ENCODE assay signal across 25 cellular contexts in the genomic region with DNA sequence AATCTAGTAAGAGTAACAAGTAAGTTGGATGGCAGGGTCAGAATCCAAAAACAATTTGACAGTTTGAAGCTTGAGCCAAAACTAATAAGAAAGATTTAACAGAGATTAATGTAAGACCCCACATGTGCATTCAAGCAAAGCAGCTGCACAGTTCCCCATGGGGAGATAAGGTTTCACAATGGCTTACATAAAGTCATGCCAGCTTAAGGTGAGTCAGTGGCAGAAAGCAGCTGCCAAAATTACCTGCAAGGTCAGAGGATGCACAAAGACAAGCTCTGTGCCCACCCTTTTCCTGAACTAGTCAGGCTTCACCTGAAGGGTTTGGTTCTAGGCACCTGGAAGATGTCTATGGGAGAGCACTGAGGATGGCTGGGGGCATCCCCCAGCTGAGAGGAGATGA. TPM values are rescaled to one million over a fixed set of nuclear protein-coding genes. Genes with fewer than 3 reads are reported as not detected.
"Had no signal": no experiment of that assay in that cellular context is flagged by ENCODE, and none has a peak within 500 bp of the region (broad histone marks: within the 10 kb centered on the region; RNA-seq: fewer than 3 reads in every experiment).

No MANE protein-coding gene starts in this region.

- DNase-seq: activated naive CD4-positive, alpha-beta T cell treated with Interleukin-2 at 50 U/mL for 16 hours; activated naive CD8-positive, alpha-beta T cell treated with anti-CD3 and anti-CD28 coated beads, Interleukin-2, amount 50 U/mL, for 24 hours; activated T-cell treated with anti-CD3 and anti-CD28 coated beads for 4 hours; aorta; effector memory CD8-positive, alpha-beta T cell; heart left ventricle; immature natural killer cell; stimulated activated CD4-positive, alpha-beta T cell treated with anti-CD3 and anti-CD28 coated beads, Interleukin-4, amount 100 ng/mL, for 24 hours; stimulated activated naive CD4-positive, alpha-beta T cell; tibial artery had no signal

- H3K9me3 ChIP-seq: breast epithelium, heart left ventricle, tibial artery, vagina had no signal

- H3K36me3 ChIP-seq: breast epithelium, heart left ventricle, tibial artery, vagina had no signal

- H3K27ac Mint-ChIP-seq: activated naive CD8-positive, alpha-beta T cell treated with anti-CD3 and anti-CD28 coated beads, Interleukin-2, amount 50 U/mL, for 24 hours; activated T-helper 17 cell treated with anti-CD3 and anti-CD28 coated beads, Interleukin-2, amount 50 U/mL, for 72 hours; dendritic cell treated with granulocyte-macrophage colony-stimulating factor and Interleukin-4, amounts not matched to agents 40 ng/mL and 50 ng/mL, for 4 days; effector memory CD8-positive, alpha-beta T cell; immature natural killer cell; natural killer cell treated with Interleukin-12 subunit alpha and Interleukin-12 subunit beta and Interleukin-15 and Interleukin-18, amount 100 ng/mL, for 72 hours had no signal

- H3K4me3 ChIP-seq: breast epithelium, heart left ventricle, tibial artery, vagina had no signal

- H3K4me1 ChIP-seq: breast epithelium, heart left ventricle, tibial artery, vagina had no signal

- H3K9me3 Mint-ChIP-seq: activated naive CD8-positive, alpha-beta T cell treated with anti-CD3 and anti-CD28 coated beads, Interleukin-2, amount 50 U/mL, for 24 hours; activated T-helper 17 cell treated with anti-CD3 and anti-CD28 coated beads, Interleukin-2, amount 50 U/mL, for 72 hours; dendritic cell treated with granulocyte-macrophage colony-stimulating factor and Interleukin-4, amounts not matched to agents 40 ng/mL and 50 ng/mL, for 4 days; effector memory CD8-positive, alpha-beta T cell; immature natural killer cell; natural killer cell treated with Interleukin-12 subunit alpha and Interleukin-12 subunit beta and Interleukin-15 and Interleukin-18, amount 100 ng/mL, for 72 hours had no signal

- H3K36me3 Mint-ChIP-seq: immature natural killer cell; natural killer cell treated with Interleukin-12 subunit alpha and Interleukin-12 subunit beta and Interleukin-15 and Interleukin-18, amount 100 ng/mL, for 72 hours had no signal

- H3K27ac ChIP-seq: breast epithelium, epithelial cell of prostate, heart left ventricle, tibial artery, vagina had no signal

- H3K4me1 Mint-ChIP-seq: activated naive CD8-positive, alpha-beta T cell treated with anti-CD3 and anti-CD28 coated beads, Interleukin-2, amount 50 U/mL, for 24 hours; immature natural killer cell had no signal

- H3K4me3 Mint-ChIP-seq: activated naive CD8-positive, alpha-beta T cell treated with anti-CD3 and anti-CD28 coated beads, Interleukin-2, amount 50 U/mL, for 24 hours; activated T-helper 17 cell treated with anti-CD3 and anti-CD28 coated beads, Interleukin-2, amount 50 U/mL, for 72 hours; dendritic cell treated with granulocyte-macrophage colony-stimulating factor and Interleukin-4, amounts not matched to agents 40 ng/mL and 50 ng/mL, for 4 days; effector memory CD8-positive, alpha-beta T cell; immature natural killer cell; natural killer cell treated with Interleukin-12 subunit alpha and Interleukin-12 subunit beta and Interleukin-15 and Interleukin-18, amount 100 ng/mL, for 72 hours had no signal

- ATAC-seq: activated CD4-positive, CD25-positive, alpha-beta regulatory T cell treated with anti-CD3 and anti-CD28 coated beads, Interleukin-2, amount 50 U/mL, for 24 hours; activated naive CD8-positive, alpha-beta T cell treated with anti-CD3 and anti-CD28 coated beads, Interleukin-2, amount 50 U/mL, for 24 hours; activated T-helper 17 cell treated with anti-CD3 and anti-CD28 coated beads, Interleukin-2, amount 50 U/mL, for 72 hours; effector memory CD8-positive, alpha-beta T cell; heart left ventricle; natural killer cell treated with Interleukin-12 subunit alpha and Interleukin-12 subunit beta and Interleukin-15 and Interleukin-18, amount 100 ng/mL, for 72 hours had no signal

- H3K27me3 ChIP-seq: vagina had no signal

RNA-seq across cellular contexts. Expression of a gene that starts 36.6 kb away (rescaled TPM):
- total RNA-seq: activated T-helper 17 cell treated with anti-CD3 and anti-CD28 coated beads, Interleukin-2, amount 50 U/mL, for 72 hours; aorta; fibroblast of lung; frontal cortex; heart left ventricle; liver; mesenteric fat pad; natural killer cell treated with Interleukin-12 subunit alpha and Interleukin-12 subunit beta and Interleukin-15 and Interleukin-18, amount 100 ng/mL, for 72 hours; posterior vena cava had no signal
- polyA plus RNA-seq: aorta, fibroblast of lung, heart left ventricle, immature natural killer cell, liver had no signal

RNA-seq across cellular contexts. Expression of a gene that starts 37.2 kb away (rescaled TPM):
- total RNA-seq: activated T-helper 17 cell treated with anti-CD3 and anti-CD28 coated beads, Interleukin-2, amount 50 U/mL, for 72 hours; aorta; breast epithelium; cerebellum; fibroblast of lung; frontal cortex; heart left ventricle; liver; mesenteric fat pad; natural killer cell treated with Interleukin-12 subunit alpha and Interleukin-12 subunit beta and Interleukin-15 and Interleukin-18, amount 100 ng/mL, for 72 hours; posterior vena cava; subcutaneous adipose tissue; vagina had no signal
- polyA plus RNA-seq: aorta, fibroblast of lung, heart left ventricle, immature natural killer cell, liver, small intestine had no signal

RNA-seq across cellular contexts. Expression of a gene that starts 56.0 kb away (rescaled TPM):
- total RNA-seq: activated T-helper 17 cell treated with anti-CD3 and anti-CD28 coated beads, Interleukin-2, amount 50 U/mL, for 72 hours; aorta; breast epithelium; cerebellum; fibroblast of lung; frontal cortex; heart left ventricle; liver; mesenteric fat pad; natural killer cell treated with Interleukin-12 subunit alpha and Interleukin-12 subunit beta and Interleukin-15 and Interleukin-18, amount 100 ng/mL, for 72 hours; posterior vena cava; subcutaneous adipose tissue; vagina had no signal
- polyA plus RNA-seq: aorta, fibroblast of lung, heart left ventricle, immature natural killer cell, liver, small intestine had no signal

RNA-seq across cellular contexts. Expression of a gene that starts 59.8 kb away (rescaled TPM):
- total RNA-seq: activated T-helper 17 cell treated with anti-CD3 and anti-CD28 coated beads, Interleukin-2, amount 50 U/mL, for 72 hours; breast epithelium; fibroblast of lung; mesenteric fat pad; natural killer cell treated with Interleukin-12 subunit alpha and Interleukin-12 subunit beta and Interleukin-15 and Interleukin-18, amount 100 ng/mL, for 72 hours had no signal
- polyA plus RNA-seq: aorta, fibroblast of lung, heart left ventricle, immature natural killer cell, small intestine had no signal
